1 cellular context compared by ENCODE assay signal in genomic region chr7:99472561-99473314, GRCh38.
TF ChIP-seq lines count a peak whose summit lies in the region.

ZNF789 (plus strand) TSS chr7:99472890; CDS start chr7:99476457, 3,567 bp downstream.

TF ChIP-seq in HepG2, 621 proteins besides CTCF, POLR2A, EP300 and RAD21 (continued from another document and continues in another):
- no peak for TF ChIP-seq IKZF5 (CRISPR knock-in tag; IDR thresholded peaks at IDR 0.05)
- TF ChIP-seq ZNF556 (CRISPR knock-in tag; IDR thresholded peaks at IDR 0.05; ENCODE audit: borderline replicate concordance), result peak; percentile 82; the same call in 1 of the 2 replicates
- no peak for TF ChIP-seq PRDM4 (CRISPR knock-in tag; IDR thresholded peaks at IDR 0.05; ENCODE audit: borderline replicate concordance)
- no peak for TF ChIP-seq TOE1 (CRISPR knock-in tag; IDR thresholded peaks at IDR 0.05)
- TF ChIP-seq ZNF501 (CRISPR knock-in tag; IDR thresholded peaks at IDR 0.05), result no peak; the same call in 1 of the 2 replicates
- TF ChIP-seq ZNF710 (CRISPR knock-in tag; IDR thresholded peaks at IDR 0.05; ENCODE audit: borderline replicate concordance), result no peak; the same call in 1 of the 2 replicates
- 0 out of 2 replicates have a peak, but pooled peaks have one; percentile 63 for TF ChIP-seq GTF2F1 (IDR thresholded peaks at IDR 0.05; ENCODE audit: low read length)
- no peak for TF ChIP-seq TCF7L2 (IDR thresholded peaks at IDR 0.05; ENCODE audit: low read depth, low read length)
- no peak for TF ChIP-seq AGO1 (IDR thresholded peaks at IDR 0.05; ENCODE audit: low read depth, low read length, poor library complexity, severe bottlenecking)
- no peak for TF ChIP-seq ZNF460 (CRISPR knock-in tag; IDR thresholded peaks at IDR 0.05; ENCODE audit: borderline replicate concordance)
- peak; percentile 14; the same call in 1 of the 2 replicates for TF ChIP-seq SP5 (CRISPR knock-in tag; IDR thresholded peaks at IDR 0.05; ENCODE audit: borderline replicate concordance, low read depth)
- peak; percentile 63; the same call in 1 of the 2 replicates for TF ChIP-seq ZNF510 (CRISPR knock-in tag; IDR thresholded peaks at IDR 0.05; ENCODE audit: low read depth)
- TF ChIP-seq PREB (CRISPR knock-in tag; IDR thresholded peaks at IDR 0.05), result no peak
- TF ChIP-seq DRAP1 (CRISPR knock-in tag; IDR thresholded peaks at IDR 0.05), result peak; percentile 72
- TF ChIP-seq FOXC1 (CRISPR knock-in tag; IDR thresholded peaks at IDR 0.05; ENCODE audit: borderline replicate concordance), result no peak
- 0 out of 2 replicates have a peak, but pooled peaks have one; percentile 70 for TF ChIP-seq ZNF790 (CRISPR knock-in tag; IDR thresholded peaks at IDR 0.05; ENCODE audit: borderline replicate concordance)
- peak; percentile 82 for TF ChIP-seq RBFOX2 (IDR thresholded peaks at IDR 0.05; ENCODE audit: low read depth, low read length)
- peak; percentile 70; the same call in 1 of the 2 replicates for TF ChIP-seq ZNF670 (CRISPR knock-in tag; IDR thresholded peaks at IDR 0.05; ENCODE audit: borderline replicate concordance)
- TF ChIP-seq DMTF1 (CRISPR knock-in tag; IDR thresholded peaks at IDR 0.05), result no peak
- peak; percentile 73; the same call in 1 of the 2 replicates for TF ChIP-seq ZNF350 (CRISPR knock-in tag; IDR thresholded peaks at IDR 0.05; ENCODE audit: borderline replicate concordance, low read depth)
- no peak for TF ChIP-seq NCOA5 (CRISPR knock-in tag; IDR thresholded peaks at IDR 0.05)
- peak; percentile 32; the same call in 1 of the 2 replicates for TF ChIP-seq ZFP90 (CRISPR knock-in tag; IDR thresholded peaks at IDR 0.05; ENCODE audit: borderline replicate concordance)
- peak; percentile 57 for TF ChIP-seq HNRNPLL (IDR thresholded peaks at IDR 0.05; ENCODE audit: low read depth, low read length, poor library complexity, severe bottlenecking)
- TF ChIP-seq MXD4 (CRISPR knock-in tag; IDR thresholded peaks at IDR 0.05), result peak; percentile 35
- TF ChIP-seq SP4 (CRISPR knock-in tag; IDR thresholded peaks at IDR 0.05), result peak; percentile 66
- peak; percentile 75; the same call in 1 of the 2 replicates for TF ChIP-seq MYC (CRISPR knock-in tag; IDR thresholded peaks at IDR 0.05; ENCODE audit: borderline replicate concordance)
- no peak for TF ChIP-seq ZSCAN21 (CRISPR knock-in tag; IDR thresholded peaks at IDR 0.05; ENCODE audit: borderline replicate concordance)
- no peak for TF ChIP-seq ZBTB34 (CRISPR knock-in tag; IDR thresholded peaks at IDR 0.05)
- TF ChIP-seq MIER2 (CRISPR knock-in tag; IDR thresholded peaks at IDR 0.05), result no peak
- TF ChIP-seq ZNF430 (CRISPR knock-in tag; IDR thresholded peaks at IDR 0.05), result 0 out of 2 replicates have a peak, but pooled peaks have one; percentile 5
- TF ChIP-seq THAP8 (CRISPR knock-in tag; IDR thresholded peaks at IDR 0.05; ENCODE audit: borderline replicate concordance), result no peak
- TF ChIP-seq ZIK1 (CRISPR knock-in tag; IDR thresholded peaks at IDR 0.05; ENCODE audit: borderline replicate concordance, low read depth), result peak; percentile 72; the same call in 1 of the 2 replicates
- TF ChIP-seq MNT (IDR thresholded peaks at IDR 0.05), result peak; percentile 28
- 0 out of 2 replicates have a peak, but pooled peaks have one; percentile 15 for TF ChIP-seq NAIF1 (CRISPR knock-in tag; IDR thresholded peaks at IDR 0.05; ENCODE audit: borderline replicate concordance)
- no peak for TF ChIP-seq ADNP (CRISPR knock-in tag; IDR thresholded peaks at IDR 0.05)
- TF ChIP-seq KDM3A (CRISPR knock-in tag; IDR thresholded peaks at IDR 0.05; ENCODE audit: low read depth), result no peak
- TF ChIP-seq ZNF276 (CRISPR knock-in tag; IDR thresholded peaks at IDR 0.05; ENCODE audit: low read depth), result 0 out of 2 replicates have a peak, but pooled peaks have one; percentile 61
- TF ChIP-seq ZNF326 (CRISPR knock-in tag; IDR thresholded peaks at IDR 0.05; ENCODE audit: borderline replicate concordance), result no peak
- no peak for TF ChIP-seq ZNF576 (CRISPR knock-in tag; IDR thresholded peaks at IDR 0.05)
- peak; percentile 76 for TF ChIP-seq BHLHE40 (IDR thresholded peaks at IDR 0.05; ENCODE audit: low read length)
- TF ChIP-seq MXD1 (CRISPR knock-in tag; IDR thresholded peaks at IDR 0.05), result peak; percentile 44; the same call in 1 of the 2 replicates
